Comparison of ENCODE assay signal across 11 cellular contexts in genomic region chr20:50646483-50646996, GRCh38. TPM values are rescaled to one million over a fixed set of nuclear protein-coding genes. Genes with fewer than 3 reads are reported as not detected.
A peak's percentile ranks its signal among the peaks of the same experiment; 100 is the strongest.
DNase-seq lines count a peak whose midpoint lies in the region; ATAC-seq and TF ChIP-seq lines count a peak whose summit lies in the region.
"Had no signal": no experiment of that assay in that cellular context is flagged by ENCODE, and none has a peak within 500 bp of the region (broad histone marks: within the 10 kb centered on the region; RNA-seq: fewer than 3 reads in every experiment).

No MANE protein-coding gene starts in this region.

- TF ChIP-seq CTCF in GM12865 (IDR thresholded peaks at IDR 0.05; ENCODE audit: insufficient read depth, low read depth, low read length, missing control alignments) (peak; percentile 22), WI38 (IDR thresholded peaks at IDR 0.05; ENCODE audit: low read depth, low read length) (peak; percentile 63), glutamatergic neuron (IDR thresholded peaks at IDR 0.05; ENCODE audit: partially characterized antibody, unreplicated experiment) (peak; percentile 48)

- intact Hi-C loops in activated T-helper 2 cell treated with anti-CD3 and anti-CD28 coated beads, Interferon-gamma antibody, Interleukin-2, Interleukin-4, amounts not matched to agents 10 μg/mL and 5 μg/mL and 100 μg/mL, durations not matched to agents 14 hours and 24 hours and 36 hours (cut with micrococcal nuclease), result no loop called here

- no peak overlapping the region for H3K9ac ChIP-seq in skeletal muscle tissue (ENCODE audit: low read depth in 1 of 3, low read length in 3 of 3)

- H3K4me1 Mint-ChIP-seq in glutamatergic neuron (ENCODE audit: low read depth, unreplicated experiment), result peaks cover 5% of the 10 kb centered on the region
- H3K4me1 Mint-ChIP-seq in activated T-helper 2 cell treated with anti-CD3 and anti-CD28 coated beads, Interferon-gamma antibody, Interleukin-2, Interleukin-4, amounts not matched to agents 10 μg/mL and 5 μg/mL and 100 μg/mL, durations not matched to agents 14 hours and 24 hours and 36 hours (ENCODE audit: low read depth), result no peaks in the 10 kb centered on the region
- H3K4me1 Mint-ChIP-seq: activated B cell treated with CpG ODN at 0.5 μM for 24 hours; activated naive CD8-positive, alpha-beta T cell treated with anti-CD3 and anti-CD28 coated beads, Interleukin-2, amount 50 U/mL, for 24 hours had no signal

- no peaks in the 10 kb centered on the region for H3K9me3 ChIP-seq in skeletal muscle tissue (ENCODE audit: control insufficient read depth in 3 of 3, low read length in 3 of 3)
- H3K9me3 ChIP-seq: thoracic aorta had no signal

- H3K27me3 ChIP-seq in skeletal muscle tissue (ENCODE audit: control insufficient read depth in 3 of 3, insufficient read depth in 3 of 3, low read length in 3 of 3), result no peaks in the 10 kb centered on the region

- H3K4me3 ChIP-seq in GM12865 (ENCODE audit: low read depth, low read length) (no peak overlapping the region), WI38 (ENCODE audit: low read depth, low read length) (no peak overlapping the region), skeletal muscle tissue (ENCODE audit: low read length in 3 of 3) (no peak overlapping the region)
- H3K4me3 ChIP-seq: thoracic aorta had no signal

- ATAC-seq in HG03108 (IDR thresholded peaks at IDR 0.05; ENCODE audit: unreplicated experiment), result no peak
- ATAC-seq: activated naive CD8-positive, alpha-beta T cell treated with anti-CD3 and anti-CD28 coated beads, Interleukin-2, amount 50 U/mL, for 24 hours had no signal

- DNase-seq in GM12865 (ENCODE audit: low read depth), result no peak
- DNase-seq in glutamatergic neuron, result no peak
- DNase-seq in stimulated activated CD8-positive, alpha-beta memory T cell treated with anti-CD3 and anti-CD28 coated beads, Interleukin-4, amount 100 ng/mL, for 48 hours, result no peak
- DNase-seq in activated T-helper 2 cell treated with anti-CD3 and anti-CD28 coated beads, Interferon-gamma antibody, Interleukin-2, Interleukin-4, amounts not matched to agents 10 μg/mL and 5 μg/mL and 100 μg/mL, durations not matched to agents 14 hours and 24 hours and 36 hours (ENCODE audit: low spot score), result no peak
- DNase-seq in UCSD-AML1 (lab: John Stamatoyannopoulos, UW; ENCODE audit: unreplicated experiment), result no peak
- DNase-seq: activated B cell treated with CpG ODN at 0.5 μM for 24 hours; activated naive CD8-positive, alpha-beta T cell treated with anti-CD3 and anti-CD28 coated beads, Interleukin-2, amount 50 U/mL, for 24 hours had no signal

- no peak overlapping the region for H3K4me3 Mint-ChIP-seq in glutamatergic neuron (ENCODE audit: unreplicated experiment)
- H3K4me3 Mint-ChIP-seq in activated T-helper 2 cell treated with anti-CD3 and anti-CD28 coated beads, Interferon-gamma antibody, Interleukin-2, Interleukin-4, amounts not matched to agents 10 μg/mL and 5 μg/mL and 100 μg/mL, durations not matched to agents 14 hours and 24 hours and 36 hours (ENCODE audit: low read depth), result no peak overlapping the region
- H3K4me3 Mint-ChIP-seq: activated B cell treated with CpG ODN at 0.5 μM for 24 hours; activated naive CD8-positive, alpha-beta T cell treated with anti-CD3 and anti-CD28 coated beads, Interleukin-2, amount 50 U/mL, for 24 hours had no signal

- no peak overlapping the region for H3K27ac Mint-ChIP-seq in glutamatergic neuron (ENCODE audit: unreplicated experiment)
- H3K27ac Mint-ChIP-seq in activated T-helper 2 cell treated with anti-CD3 and anti-CD28 coated beads, Interferon-gamma antibody, Interleukin-2, Interleukin-4, amounts not matched to agents 10 μg/mL and 5 μg/mL and 100 μg/mL, durations not matched to agents 14 hours and 24 hours and 36 hours, result no peak overlapping the region
- H3K27ac Mint-ChIP-seq: activated B cell treated with CpG ODN at 0.5 μM for 24 hours; activated naive CD8-positive, alpha-beta T cell treated with anti-CD3 and anti-CD28 coated beads, Interleukin-2, amount 50 U/mL, for 24 hours had no signal

- peaks cover 4% of the 10 kb centered on the region for H3K27me3 Mint-ChIP-seq in glutamatergic neuron (ENCODE audit: unreplicated experiment)
- H3K27me3 Mint-ChIP-seq in activated T-helper 2 cell treated with anti-CD3 and anti-CD28 coated beads, Interferon-gamma antibody, Interleukin-2, Interleukin-4, amounts not matched to agents 10 μg/mL and 5 μg/mL and 100 μg/mL, durations not matched to agents 14 hours and 24 hours and 36 hours (ENCODE audit: low read depth), result no peaks in the 10 kb centered on the region
- H3K27me3 Mint-ChIP-seq: activated naive CD8-positive, alpha-beta T cell treated with anti-CD3 and anti-CD28 coated beads, Interleukin-2, amount 50 U/mL, for 24 hours had no signal

- peaks cover 4% of the 10 kb centered on the region for H3K9me3 Mint-ChIP-seq in glutamatergic neuron (ENCODE audit: unreplicated experiment)
- H3K9me3 Mint-ChIP-seq in activated T-helper 2 cell treated with anti-CD3 and anti-CD28 coated beads, Interferon-gamma antibody, Interleukin-2, Interleukin-4, amounts not matched to agents 10 μg/mL and 5 μg/mL and 100 μg/mL, durations not matched to agents 14 hours and 24 hours and 36 hours, result no peaks in the 10 kb centered on the region
- H3K9me3 Mint-ChIP-seq: activated B cell treated with CpG ODN at 0.5 μM for 24 hours; activated naive CD8-positive, alpha-beta T cell treated with anti-CD3 and anti-CD28 coated beads, Interleukin-2, amount 50 U/mL, for 24 hours had no signal

- H3K4me1 ChIP-seq in skeletal muscle tissue (ENCODE audit: control insufficient read depth in 3 of 3, insufficient read depth in 3 of 3, low read length in 3 of 3), result peaks cover 4 to 13% (median 12%) of the 10 kb centered on the region in 3 donors

- H3K36me3 ChIP-seq in skeletal muscle tissue (ENCODE audit: control insufficient read depth in 3 of 3, insufficient read depth in 3 of 3, low read length in 3 of 3), result no peaks in the 10 kb centered on the region
- H3K36me3 ChIP-seq: thoracic aorta had no signal

- peak overlapping the region; percentile 42 for H3K27ac ChIP-seq in skeletal muscle tissue (ENCODE audit: low read depth, low read length)
- H3K27ac ChIP-seq: thoracic aorta had no signal

- H3K36me3 Mint-ChIP-seq in glutamatergic neuron (ENCODE audit: unreplicated experiment), result peaks cover 4% of the 10 kb centered on the region
- H3K36me3 Mint-ChIP-seq in activated T-helper 2 cell treated with anti-CD3 and anti-CD28 coated beads, Interferon-gamma antibody, Interleukin-2, Interleukin-4, amounts not matched to agents 10 μg/mL and 5 μg/mL and 100 μg/mL, durations not matched to agents 14 hours and 24 hours and 36 hours (ENCODE audit: low read depth), result no peaks in the 10 kb centered on the region

RNA-seq across cellular contexts. Expression of gene RIPOR3, which starts 44.8 kb away (rescaled TPM):
- total RNA-seq in glutamatergic neuron (ENCODE audit: unreplicated experiment) (not detected), skeletal muscle tissue (2.6 TPM)
- not detected in 2 replicates for total RNA-seq in activated T-helper 2 cell treated with anti-CD3 and anti-CD28 coated beads, Interferon-gamma antibody, Interleukin-2, Interleukin-4, amounts not matched to agents 10 μg/mL and 5 μg/mL and 100 μg/mL, durations not matched to agents 14 hours and 24 hours and 36 hours
- total RNA-seq: activated B cell treated with CpG ODN at 0.5 μM for 24 hours had no signal
